11 cellular contexts compared by ENCODE assay signal in genomic region chr6:37020426-37021211, GRCh38. TPM values are rescaled to one million over a fixed set of nuclear protein-coding genes. Genes with fewer than 3 reads are reported as not detected.
DNase-seq lines count a peak whose midpoint lies in the region; TF ChIP-seq lines count a peak whose summit lies in the region.
"Had no signal": no experiment of that assay in that cellular context is flagged by ENCODE, and none has a peak within 500 bp of the region (broad histone marks: within the 10 kb centered on the region; RNA-seq: fewer than 3 reads in every experiment).

No MANE protein-coding gene starts in this region.

- intact Hi-C loops in testis (cut with DNase I; ENCODE audit: low total_unique reads): loop anchor here (10.0 kb wide), 1 partner anchor 154 kb away; the partner anchor contains the start of gene PIM1

- in situ Hi-C loops in brain microvascular endothelial cell (cut with HindIII; ENCODE audit: low pct_ligation_motif_present, low sequenced_read_pairs): loop anchor here (25.0 kb wide), 1 partner anchor 258 kb away; no protein-coding TSS in a partner anchor

- no peak for TF ChIP-seq POLR2A in testis (IDR thresholded peaks at IDR 0.05)

- TF ChIP-seq CTCF in brain microvascular endothelial cell (IDR thresholded peaks at IDR 0.05; ENCODE audit: low read depth, low read length, missing control alignments) (no peak), testis (IDR thresholded peaks at IDR 0.05) (no peak)

- H3K4me3 ChIP-seq in brain microvascular endothelial cell (ENCODE audit: low read depth, low read length) (no peak overlapping the region), testis (no peak overlapping the region)

- peaks cover 24% of the 10 kb centered on the region for H3K4me1 ChIP-seq in testis

- H3K9me3 ChIP-seq in testis: no peaks in the 10 kb centered on the region

- H3K36me3 ChIP-seq in brain microvascular endothelial cell (replicated peaks): no peaks in the 10 kb centered on the region
- H3K36me3 ChIP-seq in testis (ENCODE audit: low read depth, missing control alignments): no peaks in the 10 kb centered on the region

- DNase-seq in COLO668 (lab: John Stamatoyannopoulos, UW; ENCODE audit: unreplicated experiment) (peak; percentile 72), DMS79 treated with DMSO at 0.1 percent for 48 hours (lab: John Stamatoyannopoulos, UW) (peak; percentile 64), NCI-H774 (lab: John Stamatoyannopoulos, UW) (peak; percentile 21), iPS-NIHi7 (ENCODE audit: extremely low spot score) (peak; percentile 42), brain microvascular endothelial cell (no peak), NCI-H446 treated with DMSO at 0.1 percent for 48 hours (lab: John Stamatoyannopoulos, UW) (no peak), NCI-H2081 treated with DMSO at 0.1 percent for 48 hours (lab: John Stamatoyannopoulos, UW) (no peak), testis (no peak)
- DNase-seq: activated CD4-positive, alpha-beta T cell treated with anti-CD3 and anti-CD28 coated beads, Interleukin-2, amount 50 U/mL, for 1 hour; activated effector memory CD4-positive, alpha-beta T cell treated with anti-CD3 and anti-CD28 coated beads, Interleukin-2, amount 50 U/mL, for 16 hours; nephron progenitor cell had no signal

- WGBS in testis, 2 donors: 84% methylated on average over 9 to 16 of the region's 16 CpGs

- H3K27ac ChIP-seq in brain microvascular endothelial cell: no peak overlapping the region
- no peak overlapping the region for H3K27ac ChIP-seq in testis

- H3K27me3 ChIP-seq in brain microvascular endothelial cell (replicated peaks) (no peaks in the 10 kb centered on the region), testis (no peaks in the 10 kb centered on the region)

RNA-seq across cellular contexts. Expression of gene FGD2, which starts 15.2 kb away (rescaled TPM):
- 10 to 100 TPM in 1 of 2 donors, 1 to 10 TPM in 1; 7.0 to 16.0 TPM for total RNA-seq in testis
- polyA plus RNA-seq in testis (ENCODE audit: insufficient read depth, low read depth, low replicate concordance): 5.8 TPM

RNA-seq across cellular contexts. Expression of gene MTCH1, which starts 34.6 kb away (rescaled TPM):
- 100 to 1,000 TPM; 227 to 316 TPM for total RNA-seq in testis
- 157 TPM for polyA plus RNA-seq in testis (ENCODE audit: insufficient read depth, low read depth, low replicate concordance)

Comparison
In these comparisons a context has a peak if more than half of its experiments do, and no peak if none do; other contexts are left out.
1. DNase-seq: peak in COLO668 (single experiment), DMS79 treated with DMSO at 0.1 percent for 48 hours (single experiment), NCI-H774 (single experiment) and iPS-NIHi7 (single experiment); none in brain microvascular endothelial cell (single experiment), NCI-H446 treated with DMSO at 0.1 percent for 48 hours (single experiment), NCI-H2081 treated with DMSO at 0.1 percent for 48 hours (single experiment) and testis (single experiment).